8 cellular contexts compared by ENCODE assay signal in genomic region chr20:2101057-2101934, GRCh38. TPM values are rescaled to one million over a fixed set of nuclear protein-coding genes. Genes with fewer than 3 reads are reported as not detected.
DNase-seq lines count a peak whose midpoint lies in the region; ATAC-seq and TF ChIP-seq lines count a peak whose summit lies in the region.

TSS of gene STK35 (plus strand) at chr20:2101827. CDS start at chr20:2101882, 55 bp downstream.

- H3K4me3 ChIP-seq in GM12865 (ENCODE audit: low read depth, low read length), result peak within 1 kb of the TSS; percentile 90
- peak within 1 kb of the TSS; percentile 87 to 91 for H3K4me3 ChIP-seq in SK-N-SH (ENCODE audit: low read depth in 2 of 2, low read length in 1 of 2)
- H3K4me3 ChIP-seq in body of pancreas, result peak within 1 kb of the TSS; percentile 79 to 82

- no peaks in the 10 kb centered on the region for H3K9me2 ChIP-seq in SK-N-SH

- peak in 2 of 3 donors; percentile 57 to 67 for TF ChIP-seq POLR2A in body of pancreas (IDR thresholded peaks at IDR 0.05)

- TF ChIP-seq EP300 in SK-N-SH (IDR thresholded peaks at IDR 0.05; ENCODE audit: borderline replicate concordance in 1 of 2, low read depth in 1 of 2, low read length in 1 of 2), result no peak

- no peak within 1 kb of the TSS for H2AK5ac ChIP-seq in H9 (ENCODE audit: insufficient read length, low read length)

- H2AFZ ChIP-seq in H9 (ENCODE audit: low read length), result peak within 1 kb of the TSS; percentile 3
- peak within 1 kb of the TSS; percentile 89 for H2AFZ ChIP-seq in SK-N-SH (ENCODE audit: low read depth)

- no peak for TF ChIP-seq CTCF in GM12865 (IDR thresholded peaks at IDR 0.05; ENCODE audit: insufficient read depth, low read depth, low read length, missing control alignments)
- TF ChIP-seq CTCF in H9 (conservative IDR thresholded peaks at IDR 0.05), result no peak
- no peak for TF ChIP-seq CTCF in SK-N-SH (IDR thresholded peaks at IDR 0.05)
- no peak for TF ChIP-seq CTCF in body of pancreas (IDR thresholded peaks at IDR 0.05)

- H3K79me1 ChIP-seq in H9 (ENCODE audit: insufficient read depth, low read depth, low read length, poor library complexity, severe bottlenecking), result no peaks in the 10 kb centered on the region

- no CpG with 5 or more reads among the region's 40 CpGs for WGBS in H9 (ENCODE audit: extremely low coverage, insufficient read length, low lambda C conversion rate)
- 4% methylated on average over 23 of the region's 40 CpGs for WGBS in SK-N-SH (ENCODE audit: low lambda C conversion rate)
- 0 to 3% methylated on average over 19 to 40 of the region's 40 CpGs for WGBS in body of pancreas, 2 donors

- peak within 1 kb of the TSS; percentile 100 for H3K27ac Mint-ChIP-seq in H9

- H2BK5ac ChIP-seq in H9 (ENCODE audit: insufficient read length, low read length), result peak within 1 kb of the TSS; percentile 98

- H3K79me2 ChIP-seq in H9 (ENCODE audit: insufficient read depth, low read length) (peaks cover 7% of the 10 kb centered on the region; the same call in 1 of the 2 replicates), SK-N-SH (ENCODE audit: insufficient read depth) (peaks cover 41% of the 10 kb centered on the region)

- H3K27me3 Mint-ChIP-seq in H9 (ENCODE audit: low read depth), result peaks cover 2% of the 10 kb centered on the region; the same call in 1 of the 2 replicates

- POLR2A ChIA-PET in SK-N-SH (lab: Yijun Ruan, JAX), result no interaction called here

- H3K56ac ChIP-seq in H9 (ENCODE audit: insufficient read length, low read depth, low read length), result no peak within 1 kb of the TSS

- no peak within 1 kb of the TSS for H3K23ac ChIP-seq in H9 (ENCODE audit: insufficient read length, low read depth, low read length)

- H3K27me3 ChIP-seq in H9 (ENCODE audit: insufficient read depth, low read length) (no peaks in the 10 kb centered on the region), SK-N-SH (ENCODE audit: insufficient read depth) (no peaks in the 10 kb centered on the region), body of pancreas (no peaks in the 10 kb centered on the region)

- no peak within 1 kb of the TSS for H2BK15ac ChIP-seq in H9 (ENCODE audit: low read depth, low read length)

- peaks cover 0 to 3% of the 10 kb centered on the region in 2 experiments; a peak in 2 of 5 replicates for H3K9me3 Mint-ChIP-seq in H9

- peak within 1 kb of the TSS; percentile 87 to 91 for H3K4me3 Mint-ChIP-seq in H9

- H3K23me2 ChIP-seq in H9 (ENCODE audit: insufficient read length, low read depth, low read length, poor library complexity, severe bottlenecking), result peaks cover 20% of the 10 kb centered on the region

- peak within 1 kb of the TSS; percentile 92 for H3K27ac ChIP-seq in H9 (ENCODE audit: insufficient read length, low read depth, low read length)
- H3K27ac ChIP-seq in SK-N-SH (ENCODE audit: low read depth in 2 of 2, low read length in 1 of 2), result peak within 1 kb of the TSS; percentile 99 to 100
- peak within 1 kb of the TSS; percentile 98 to 100 (median 100) for H3K27ac ChIP-seq in body of pancreas

- H3K36me3 ChIP-seq in SK-N-SH (replicated peaks in 1 of 2; ENCODE audit: control insufficient read depth in 1 of 2, insufficient read depth in 2 of 2, low read length in 1 of 2), result peaks cover 8 to 12% of the 10 kb centered on the region in 2 experiments
- no peaks in the 10 kb centered on the region for H3K36me3 ChIP-seq in body of pancreas (replicated peaks in 1 of 2; ENCODE audit: insufficient read depth in 1 of 2, low read depth in 2 of 2)

- H3K9me3 ChIP-seq in H9 (ENCODE audit: control insufficient read depth, low read depth, low read length) (no peaks in the 10 kb centered on the region), SK-N-SH (no peaks in the 10 kb centered on the region), body of pancreas (no peaks in the 10 kb centered on the region)

- ATAC-seq in body of pancreas, result peak; percentile 64

- H3K4ac ChIP-seq in H9 (ENCODE audit: low read depth, low read length), result no peak within 1 kb of the TSS; the same call in 1 of the 2 replicates

- no peak within 1 kb of the TSS for H4K8ac ChIP-seq in H9 (replicated peaks; ENCODE audit: insufficient read length, low read depth, low read length)

- H2BK120ac ChIP-seq in H9 (ENCODE audit: low read depth, low read length, poor library complexity, severe bottlenecking), result no peak within 1 kb of the TSS

- CTCF ChIA-PET in SK-N-SH (lab: Yijun Ruan, JAX), result interaction anchor here (1.4 to 2.0 kb wide), 3 partner anchors 24 to 299 kb away, joined by 3 to 7 read pairs (median 6); no protein-coding TSS in a partner anchor

- no peaks in the 10 kb centered on the region for H4K20me1 ChIP-seq in H9 (ENCODE audit: control insufficient read depth, insufficient read depth, insufficient read length)
- peaks cover 17% of the 10 kb centered on the region for H4K20me1 ChIP-seq in SK-N-SH (ENCODE audit: insufficient read depth)

- peak; percentile 87 for DNase-seq in GM12865 (ENCODE audit: low read depth)
- peak; percentile 72 for DNase-seq in H9
- DNase-seq in Kasumi-1 (lab: John Stamatoyannopoulos, UW), result peak; percentile 56 to 75
- DNase-seq in SK-N-SH, result peak; percentile 87
- peak in 3 of 4 donors; percentile 84 to 89 (median 87) for DNase-seq in body of pancreas
- DNase-seq in iPS-NIHi7 (ENCODE audit: extremely low spot score), result peak; percentile 80
- peak; percentile 87 for DNase-seq in stimulated activated CD4-positive, alpha-beta T cell treated with anti-CD3 and anti-CD28 coated beads, Interleukin-15, amount 100 ng/mL, for 24 hours
- DNase-seq in OCI-M2 (lab: John Stamatoyannopoulos, UW; ENCODE audit: unreplicated experiment), result no peak

- H3K18ac ChIP-seq in H9 (ENCODE audit: insufficient read length, low read depth, low read length), result peak within 1 kb of the TSS; percentile 99

- intact Hi-C loops in body of pancreas (cut with DNase I), result loop anchor here (10.0 kb wide), 1 partner anchor 976 kb away; no protein-coding TSS in a partner anchor

- peak within 1 kb of the TSS; percentile 99 for H3K9ac ChIP-seq in H9 (ENCODE audit: extremely low read depth, insufficient read length, low read length)
- H3K9ac ChIP-seq in SK-N-SH, result peak within 1 kb of the TSS; percentile 99

- H3K36me3 Mint-ChIP-seq in H9 (ENCODE audit: insufficient read depth in 1 of 3, low read depth in 3 of 3), result peaks cover 8 to 24% (median 13%) of the 10 kb centered on the region in 3 experiments; a peak in 5 of 7 replicates

- no peak within 1 kb of the TSS for H3T11ph ChIP-seq in H9 (ENCODE audit: low read length)

- no peak for TF ChIP-seq RAD21 in SK-N-SH (IDR thresholded peaks at IDR 0.05; ENCODE audit: low read length)

- no peak within 1 kb of the TSS for H2BK20ac ChIP-seq in H9 (ENCODE audit: low read depth, low read length, poor library complexity, severe bottlenecking)

- peak within 1 kb of the TSS; percentile 81 for H4K5ac ChIP-seq in H9 (ENCODE audit: insufficient read length, low read depth, low read length)

- H3K4me2 ChIP-seq in H9 (ENCODE audit: insufficient read depth, insufficient read length, low read length) (peak within 1 kb of the TSS; percentile 93), SK-N-SH (peak within 1 kb of the TSS; percentile 95)

- H3K4me1 Mint-ChIP-seq in H9, result peaks cover 39 to 41% of the 10 kb centered on the region in 2 experiments

- H3F3A ChIP-seq in SK-N-SH (replicated peaks; ENCODE audit: insufficient read depth), result no peaks in the 10 kb centered on the region

- peak within 1 kb of the TSS; percentile 92 for H2BK12ac ChIP-seq in H9 (ENCODE audit: insufficient read length, low read depth, low read length)

- H3K4me1 ChIP-seq in H9 (ENCODE audit: insufficient read depth, low read length) (no peaks in the 10 kb centered on the region), SK-N-SH (ENCODE audit: control insufficient read depth in 1 of 2, insufficient read depth in 2 of 2, low read depth in 1 of 2, low read length in 1 of 2) (peaks cover 8 to 19% of the 10 kb centered on the region in 2 experiments; a peak in 3 of 4 replicates), body of pancreas (peaks cover 35% of the 10 kb centered on the region)

- H3K14ac ChIP-seq in H9 (ENCODE audit: insufficient read depth, low read length), result peak within 1 kb of the TSS; percentile 99

- H4K91ac ChIP-seq in H9 (ENCODE audit: insufficient read length, low read depth, low read length), result peak within 1 kb of the TSS; percentile 3

TF ChIP-seq in SK-N-SH, 30 proteins besides CTCF, POLR2A, EP300 and RAD21:
- TF ChIP-seq NRF1 (IDR thresholded peaks at IDR 0.05; ENCODE audit: low read depth, low read length), result peak; percentile 51
- TF ChIP-seq SIN3A (IDR thresholded peaks at IDR 0.05; ENCODE audit: borderline replicate concordance, low read depth, low read length), result 0 out of 2 replicates have a peak, but pooled peaks have one; percentile 42
- TF ChIP-seq GATA2 (CRISPR knock-in tag; IDR thresholded peaks at IDR 0.05), result no peak
- TF ChIP-seq ELF1 (IDR thresholded peaks at IDR 0.05), result no peak
- 0 out of 2 replicates have a peak, but pooled peaks have one; percentile 3 for TF ChIP-seq USF1 (IDR thresholded peaks at IDR 0.05; ENCODE audit: borderline replicate concordance, low read depth)

RNA-seq across cellular contexts. Expression of gene STK35, which starts in this region (rescaled TPM):
- total RNA-seq in H9 (2021), result 65.2 and 66.2 TPM in 2 replicates
- 6.7 and 7.5 TPM in 2 replicates for polyA plus RNA-seq in SK-N-SH (2012; rRNA removed)
- polyA plus RNA-seq in SK-N-SH (2012; cell fraction: cytosol; rRNA removed), result 3.9 and 5.2 TPM in 2 replicates
- 16.3 and 16.5 TPM in 2 replicates for polyA plus RNA-seq in SK-N-SH (2012; cell fraction: nucleus; rRNA removed)
- 10 to 100 TPM in 1 of 2 donors, 1 to 10 TPM in 1; 8.6 to 22.7 TPM for total RNA-seq in body of pancreas
